20 cellular contexts compared by ENCODE assay signal in the genomic region with DNA sequence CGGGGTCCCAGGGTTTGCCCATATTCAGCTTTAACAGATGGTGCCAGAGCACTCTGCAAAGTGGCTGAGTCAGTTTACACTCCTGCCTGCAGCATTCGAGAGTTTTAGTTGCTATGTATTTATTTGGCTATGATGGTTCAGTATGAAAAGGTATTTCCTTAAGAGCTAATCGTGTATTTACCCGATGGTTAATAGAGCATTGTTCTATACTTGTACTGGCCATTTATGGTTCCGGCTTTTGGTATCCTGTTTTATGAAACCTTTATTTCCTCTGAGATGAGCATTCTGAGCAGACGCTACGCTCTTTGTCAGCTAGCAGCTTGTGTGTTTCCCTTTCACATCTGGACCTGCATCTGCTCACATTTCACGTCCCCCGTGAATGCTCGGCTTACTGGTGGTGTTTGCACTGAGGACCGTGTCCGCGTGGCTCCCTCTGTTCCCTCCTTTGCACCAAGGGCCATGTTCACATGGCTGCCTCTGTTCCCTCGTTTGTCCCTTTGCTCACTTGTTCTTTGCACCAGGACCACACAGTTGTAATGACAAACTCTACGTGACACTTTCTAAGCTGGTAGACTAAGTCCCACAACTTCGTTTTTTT.
DNase-seq lines count a peak whose midpoint lies in the region; ATAC-seq, FAIRE-seq and TF ChIP-seq lines count a peak whose summit lies in the region.
"Had no signal": no experiment of that assay in that cellular context is flagged by ENCODE, and none has a peak within 500 bp of the region (broad histone marks: within the 10 kb centered on the region; RNA-seq: fewer than 3 reads in every experiment).

No MANE protein-coding gene starts in this region.

- CTCF ChIA-PET in CD4-positive, alpha-beta T cell (lab: Charles Lee), result no interaction called here
- CTCF ChIA-PET in PC-3 (lab: Charles Lee), result no interaction called here
- CTCF ChIA-PET in CD8-positive, alpha-beta memory T cell (lab: Charles Lee), result no interaction called here

- H3K27ac ChIP-seq in CD4-positive, alpha-beta T cell (ENCODE audit: low read depth, low read length), result no peak overlapping the region
- H3K27ac ChIP-seq in DND-41 (ENCODE audit: low read length) (0 out of 2 replicates have a peak overlapping the region, but pooled peaks have one; percentile 14), PC-3 (ENCODE audit: low read length) (no peak overlapping the region), kidney (ENCODE audit: low read depth in 2 of 2, low read length in 2 of 2) (no peak overlapping the region)
- H3K27ac ChIP-seq in CD8-positive, alpha-beta memory T cell (ENCODE audit: low read depth, low read length), result no peak overlapping the region

- intact Hi-C loops in CD4-positive, alpha-beta T cell (cut with DNase I, micrococcal nuclease), result no loop called here
- intact Hi-C loops in PC-3 (cut with micrococcal nuclease), result no loop called here
- intact Hi-C loops in kidney (cut with DNase I), result no loop called here

- H3K27ac Mint-ChIP-seq in CD4-positive, alpha-beta T cell, result peak overlapping the region; percentile 53
- peak overlapping the region in 4 of 8 donors; percentile 6 to 53 (median 32) for H3K27ac Mint-ChIP-seq in CD8-positive, alpha-beta memory T cell

- H3K9me2 ChIP-seq in PC-3 (replicated peaks; ENCODE audit: low read length), result no peaks in the 10 kb centered on the region

- DNase-seq in CD4-positive, alpha-beta T cell, result peak in 1 of 10 experiments; percentile 11
- DNase-seq in DND-41, result no peak
- DNase-seq in PC-3, result no peak
- DNase-seq in kidney, result peak; percentile 48
- no peak for DNase-seq in Kasumi-1 (lab: John Stamatoyannopoulos, UW)
- DNase-seq in CD8-positive, alpha-beta memory T cell, result no peak
- no peak for DNase-seq in putamen (ENCODE audit: low spot score)
- DNase-seq in mucosa of gallbladder (ENCODE audit: low spot score), result no peak
- DNase-seq: activated CD8-positive, alpha-beta memory T cell treated with anti-CD3 and anti-CD28 coated beads, Interleukin-2, amount 10 ng/mL, durations not matched to agents 7 days and 5 days; AML-193; amniotic stem cell; NCI-H1436; NCI-H446; NK-92 treated with Interleukin-12 subunit alpha and Interleukin-12 subunit beta, amount 100 ng/mL, for 24 hours; stimulated activated CD8-positive, alpha-beta memory T cell treated with anti-CD3 and anti-CD28 coated beads, Interleukin-4, amount 100 ng/mL, for 48 hours; substantia nigra; T-helper 9 cell had no signal

- H3K36me3 ChIP-seq in DND-41 (ENCODE audit: insufficient read depth, low read length), result peaks cover 50% of the 10 kb centered on the region
- no peaks in the 10 kb centered on the region for H3K36me3 ChIP-seq in PC-3 (ENCODE audit: low read depth, low read length)
- H3K36me3 ChIP-seq in kidney (ENCODE audit: control insufficient read depth in 1 of 2, insufficient read depth in 2 of 2, low read length in 2 of 2), result peaks cover 0 to 3% of the 10 kb centered on the region in 2 donors
- peaks cover 4% of the 10 kb centered on the region for H3K36me3 ChIP-seq in CD8-positive, alpha-beta memory T cell (ENCODE audit: insufficient read depth, low read length)

- POLR2A ChIA-PET in CD4-positive, alpha-beta T cell (lab: Charles Lee), result interaction anchor here (0.7 kb wide), 1 partner anchor 13 kb away, joined by 3 read pairs; no protein-coding TSS in a partner anchor
- POLR2A ChIA-PET in PC-3 (lab: Charles Lee; ENCODE audit: unreplicated experiment), result no interaction called here
- POLR2A ChIA-PET in CD8-positive, alpha-beta memory T cell (lab: Charles Lee), result no interaction called here

- no peaks in the 10 kb centered on the region for H3K27me3 Mint-ChIP-seq in CD4-positive, alpha-beta T cell
- no peaks in the 10 kb centered on the region for H3K27me3 Mint-ChIP-seq in CD8-positive, alpha-beta memory T cell
- H3K27me3 Mint-ChIP-seq: activated CD8-positive, alpha-beta memory T cell treated with anti-CD3 and anti-CD28 coated beads, Interleukin-2, amount 10 ng/mL, durations not matched to agents 7 days and 5 days had no signal

- H3K4me1 ChIP-seq in DND-41 (ENCODE audit: insufficient read depth, low read length) (no peaks in the 10 kb centered on the region), PC-3 (ENCODE audit: insufficient read depth, low read length) (no peaks in the 10 kb centered on the region), kidney (ENCODE audit: control insufficient read depth in 1 of 2, insufficient read depth in 1 of 2, low read depth in 1 of 2, low read length in 2 of 2) (no peaks in the 10 kb centered on the region)
- peaks cover 15% of the 10 kb centered on the region for H3K4me1 ChIP-seq in CD8-positive, alpha-beta memory T cell (ENCODE audit: insufficient read depth, low read length)
- H3K4me1 ChIP-seq: Caco-2 had no signal

- H3K4me3 ChIP-seq in DND-41 (ENCODE audit: low read depth in 1 of 2, low read length in 2 of 2) (no peak overlapping the region), PC-3 (ENCODE audit: low read length) (no peak overlapping the region), kidney (ENCODE audit: low read length in 2 of 2) (no peak overlapping the region)
- no peak overlapping the region for H3K4me3 ChIP-seq in CD8-positive, alpha-beta memory T cell (ENCODE audit: low read length)

- no peak for TF ChIP-seq CTCF in CD4-positive, alpha-beta T cell (IDR thresholded peaks at IDR 0.05)
- TF ChIP-seq CTCF in DND-41 (IDR thresholded peaks at IDR 0.05; ENCODE audit: borderline replicate concordance, extremely low read depth, low read length, poor library complexity, severe bottlenecking) (no peak), PC-3 (conservative IDR thresholded peaks at IDR 0.05; ENCODE audit: low read depth, low read length) (no peak), kidney (IDR thresholded peaks at IDR 0.05; ENCODE audit: borderline replicate concordance, extremely low read depth, insufficient read depth) (no peak)

- H3K9ac ChIP-seq in DND-41 (ENCODE audit: low read depth, low read length), result no peak overlapping the region
- no peak overlapping the region for H3K9ac ChIP-seq in PC-3 (ENCODE audit: low read length)
- H3K9ac ChIP-seq in kidney (ENCODE audit: low read length in 2 of 2), result no peak overlapping the region

- no TSS peak for BruUV-seq in PC-3 (replicated peaks; lab: Mats Ljungman, UMichigan)

- H3K27me3 ChIP-seq in CD4-positive, alpha-beta T cell (ENCODE audit: control insufficient read depth, insufficient read depth, low read length), result no peaks in the 10 kb centered on the region
- no peaks in the 10 kb centered on the region for H3K27me3 ChIP-seq in DND-41 (ENCODE audit: insufficient read depth, low read length, poor library complexity)
- H3K27me3 ChIP-seq in PC-3 (ENCODE audit: low read length), result no peaks in the 10 kb centered on the region
- no peaks in the 10 kb centered on the region for H3K27me3 ChIP-seq in CD8-positive, alpha-beta memory T cell (ENCODE audit: insufficient read depth, low read length, poor library complexity, severe bottlenecking)

- no peak for FAIRE-seq in kidney (lab: Jason Lieb, UNC)
- FAIRE-seq: RCC 7860 had no signal

- H3K9me3 Mint-ChIP-seq in CD4-positive, alpha-beta T cell, result no peaks in the 10 kb centered on the region
- no peaks in the 10 kb centered on the region for H3K9me3 Mint-ChIP-seq in CD8-positive, alpha-beta memory T cell

- H3K4me2 ChIP-seq in DND-41 (ENCODE audit: insufficient read depth, low read length) (no peak overlapping the region), PC-3 (ENCODE audit: low read length) (no peak overlapping the region)

- no peak overlapping the region for H2AFZ ChIP-seq in DND-41 (ENCODE audit: low read depth, low read length)
- H2AFZ ChIP-seq in PC-3 (ENCODE audit: low read length), result no peak overlapping the region

- ATAC-seq in CD4-positive, alpha-beta T cell (ENCODE audit: poor library complexity), result no peak
- ATAC-seq in DND-41 (ENCODE audit: insufficient read depth, low read depth) (no peak), PC-3 (peak; percentile 27; the same call in 1 of the 2 replicates)
- ATAC-seq: activated CD4-positive, CD25-positive, alpha-beta regulatory T cell treated with anti-CD3 and anti-CD28 coated beads, Interleukin-2, amount 50 U/mL, for 24 hours; activated CD8-positive, alpha-beta memory T cell treated with anti-CD3 and anti-CD28 coated beads, Interleukin-2, amount 10 ng/mL, durations not matched to agents 7 days and 5 days had no signal

- H3K9me3 ChIP-seq in CD4-positive, alpha-beta T cell (ENCODE audit: control insufficient read depth, low read length), result no peaks in the 10 kb centered on the region
- no peaks in the 10 kb centered on the region for H3K9me3 ChIP-seq in DND-41 (ENCODE audit: insufficient read depth, low read length, severe bottlenecking)
- H3K9me3 ChIP-seq in PC-3 (ENCODE audit: low read length), result no peaks in the 10 kb centered on the region
- H3K9me3 ChIP-seq in kidney (ENCODE audit: control insufficient read depth in 1 of 2, low read length in 2 of 2), result no peaks in the 10 kb centered on the region
- no peaks in the 10 kb centered on the region for H3K9me3 ChIP-seq in CD8-positive, alpha-beta memory T cell (ENCODE audit: low read length)
- H3K9me3 ChIP-seq: Caco-2 had no signal

- no peaks in the 10 kb centered on the region for H4K20me1 ChIP-seq in DND-41 (ENCODE audit: insufficient read depth, low read length)
- no peaks in the 10 kb centered on the region for H4K20me1 ChIP-seq in PC-3 (ENCODE audit: low read length)

- H3K36me3 Mint-ChIP-seq in CD4-positive, alpha-beta T cell (ENCODE audit: low read depth), result peaks cover 15% of the 10 kb centered on the region
- peaks cover 0 to 38% (median 1%) of the 10 kb centered on the region in 3 donors for H3K36me3 Mint-ChIP-seq in CD8-positive, alpha-beta memory T cell

- peaks cover 23% of the 10 kb centered on the region for H3K4me1 Mint-ChIP-seq in CD4-positive, alpha-beta T cell (ENCODE audit: low read depth)
- H3K4me1 Mint-ChIP-seq in CD8-positive, alpha-beta memory T cell, result peaks cover 12 to 19% (median 19%) of the 10 kb centered on the region in 3 donors

- H3K79me2 ChIP-seq in DND-41 (ENCODE audit: insufficient read depth, low read length) (no peaks in the 10 kb centered on the region), PC-3 (ENCODE audit: low read length) (no peaks in the 10 kb centered on the region)

- H3F3A ChIP-seq in PC-3 (ENCODE audit: low read length, unreplicated experiment), result no peaks in the 10 kb centered on the region

- H3K4me3 Mint-ChIP-seq in CD4-positive, alpha-beta T cell, result no peak overlapping the region
- no peak overlapping the region for H3K4me3 Mint-ChIP-seq in CD8-positive, alpha-beta memory T cell
- H3K4me3 Mint-ChIP-seq: activated CD8-positive, alpha-beta memory T cell treated with anti-CD3 and anti-CD28 coated beads, Interleukin-2, amount 10 ng/mL, durations not matched to agents 7 days and 5 days had no signal
